Comparison of ENCODE assay signal across 22 cellular contexts in the genomic region with DNA sequence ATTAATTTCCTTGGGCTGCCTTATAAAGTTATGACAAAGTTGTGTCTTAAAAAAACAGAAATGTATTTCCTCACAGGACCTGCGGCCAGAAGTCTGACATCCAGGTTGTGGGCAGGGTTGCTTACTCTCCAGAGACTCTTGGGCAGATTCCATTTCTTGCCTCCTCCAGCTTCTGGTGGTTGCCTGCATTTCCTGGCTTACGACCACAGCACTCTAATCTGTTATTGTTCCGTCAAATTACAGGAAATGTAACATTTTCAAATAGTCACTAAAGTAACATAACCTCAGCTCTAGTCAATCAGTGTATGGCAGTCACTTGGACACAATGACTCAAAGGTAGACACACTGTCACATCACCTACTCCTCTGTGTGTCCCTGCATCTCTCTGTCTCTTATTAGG.
DNase-seq lines count a peak whose midpoint lies in the region; ATAC-seq, FAIRE-seq and TF ChIP-seq lines count a peak whose summit lies in the region.
"Had no signal": no experiment of that assay in that cellular context is flagged by ENCODE, and none has a peak within 500 bp of the region (broad histone marks: within the 10 kb centered on the region; RNA-seq: fewer than 3 reads in every experiment).

No MANE protein-coding gene starts in this region.

- peak; percentile 55; the same call in 1 of the 3 replicates for ATAC-seq in DND-41 (ENCODE audit: insufficient read depth, low read depth)
- no peak for ATAC-seq in upper lobe of right lung
- no peak for ATAC-seq in HG02970 (IDR thresholded peaks at IDR 0.05; ENCODE audit: low FRiP score, unreplicated experiment)
- ATAC-seq: activated CD4-positive, CD25-positive, alpha-beta regulatory T cell treated with anti-CD3 and anti-CD28 coated beads, Interleukin-2, amount 50 U/mL, for 24 hours; gastrocnemius medialis; left ventricle myocardium superior had no signal

- H3K4me3 ChIP-seq in DND-41 (ENCODE audit: low read depth in 1 of 2, low read length in 2 of 2): no peak overlapping the region
- no peak overlapping the region for H3K4me3 ChIP-seq in upper lobe of right lung
- H3K4me3 ChIP-seq: gastrocnemius medialis, tibial artery had no signal

- no peak for TF ChIP-seq CTCF in DND-41 (IDR thresholded peaks at IDR 0.05; ENCODE audit: borderline replicate concordance, extremely low read depth, low read length, poor library complexity, severe bottlenecking)
- TF ChIP-seq CTCF in upper lobe of right lung (IDR thresholded peaks at IDR 0.05): no peak

- no peaks in the 10 kb centered on the region for H3K79me2 ChIP-seq in DND-41 (ENCODE audit: insufficient read depth, low read length)
- H3K79me2 ChIP-seq: parathyroid adenoma had no signal

- H3K36me3 Mint-ChIP-seq in activated naive CD8-positive, alpha-beta T cell: no peaks in the 10 kb centered on the region
- H3K36me3 Mint-ChIP-seq: activated naive CD4-positive, alpha-beta T cell treated with anti-CD3 and anti-CD28 coated beads, Interleukin-2, amount 50 U/mL, for 24 hours; CD14-positive monocyte had no signal

- H4K20me1 ChIP-seq in DND-41 (ENCODE audit: insufficient read depth, low read length): no peaks in the 10 kb centered on the region

- H3K27ac ChIP-seq in DND-41 (ENCODE audit: low read length): no peak overlapping the region
- H3K27ac ChIP-seq in upper lobe of right lung: no peak overlapping the region
- H3K27ac ChIP-seq: gastrocnemius medialis, HL-60, KMS-11, parathyroid adenoma, tibial artery had no signal

- DNase-seq in DND-41: peak; percentile 16
- DNase-seq in HTR-8/SVneo (ENCODE audit: insufficient read length, low spot score): peak; percentile 9
- DNase-seq in glomerular visceral epithelial cell (ENCODE audit: extremely low spot score): peak; percentile 7
- no peak for DNase-seq in DMS79 (lab: John Stamatoyannopoulos, UW)
- DNase-seq in stimulated activated naive CD4-positive, alpha-beta T cell (lab: John Stamatoyannopoulos, UW): no peak
- no peak for DNase-seq in upper lobe of right lung
- DNase-seq: gastrocnemius medialis, left ventricle myocardium superior, NCI-H1694 treated with DMSO at 0.1 percent for 48 hours, NCI-H446 treated with DMSO at 0.1 percent for 48 hours, Right ventricle myocardium superior, tibial artery had no signal

- no peaks in the 10 kb centered on the region for H3K27me3 Mint-ChIP-seq in activated naive CD8-positive, alpha-beta T cell

- peaks cover 9% of the 10 kb centered on the region for H3K27me3 ChIP-seq in DND-41 (ENCODE audit: insufficient read depth, low read length, poor library complexity)
- no peaks in the 10 kb centered on the region for H3K27me3 ChIP-seq in upper lobe of right lung
- H3K27me3 ChIP-seq: gastrocnemius medialis, tibial artery had no signal

- intact Hi-C loops in upper lobe of right lung (cut with DNase I): no loop called here

- no peaks in the 10 kb centered on the region for H3K9me3 Mint-ChIP-seq in activated naive CD8-positive, alpha-beta T cell (ENCODE audit: low read depth)
- H3K9me3 Mint-ChIP-seq: activated naive CD4-positive, alpha-beta T cell treated with anti-CD3 and anti-CD28 coated beads, Interleukin-2, amount 50 U/mL, for 24 hours; T-helper 1 cell treated with Interleukin-12 subunit alpha and Interleukin-12 subunit beta and Interleukin-4 antibody, amounts not matched to agents 30 μg/mL and 1 μg/mL, for 36 hours had no signal

- no peak overlapping the region for H3K9ac ChIP-seq in DND-41 (ENCODE audit: low read depth, low read length)
- H3K9ac ChIP-seq: KMS-11, parathyroid adenoma had no signal

- H2AFZ ChIP-seq in DND-41 (ENCODE audit: low read depth, low read length): no peak overlapping the region
- H2AFZ ChIP-seq: parathyroid adenoma had no signal

- peak; percentile 64 for FAIRE-seq in HTR-8/SVneo (lab: Jason Lieb, UNC)
- FAIRE-seq: endometrium had no signal

- H3K9me3 ChIP-seq in DND-41 (ENCODE audit: insufficient read depth, low read length, severe bottlenecking) (no peaks in the 10 kb centered on the region), upper lobe of right lung (no peaks in the 10 kb centered on the region)
- H3K9me3 ChIP-seq: gastrocnemius medialis, tibial artery had no signal

- H3K4me3 Mint-ChIP-seq in activated naive CD8-positive, alpha-beta T cell: peak overlapping the region; percentile 36
- H3K4me3 Mint-ChIP-seq: activated naive CD4-positive, alpha-beta T cell treated with anti-CD3 and anti-CD28 coated beads, Interleukin-2, amount 50 U/mL, for 24 hours; CD14-positive monocyte; T-helper 1 cell treated with Interleukin-12 subunit alpha and Interleukin-12 subunit beta and Interleukin-4 antibody, amounts not matched to agents 30 μg/mL and 1 μg/mL, for 36 hours had no signal

- H3K4me2 ChIP-seq in DND-41 (ENCODE audit: insufficient read depth, low read length): no peak overlapping the region
- H3K4me2 ChIP-seq: KMS-11 had no signal

- H3K4me1 ChIP-seq in DND-41 (ENCODE audit: insufficient read depth, low read length) (no peaks in the 10 kb centered on the region), upper lobe of right lung (no peaks in the 10 kb centered on the region)
- H3K4me1 ChIP-seq: gastrocnemius medialis, parathyroid adenoma, tibial artery had no signal

- no peaks in the 10 kb centered on the region for H3K36me3 ChIP-seq in DND-41 (ENCODE audit: insufficient read depth, low read length)
- H3K36me3 ChIP-seq in upper lobe of right lung: no peaks in the 10 kb centered on the region
- H3K36me3 ChIP-seq: gastrocnemius medialis, tibial artery had no signal

- H3K27ac Mint-ChIP-seq in activated naive CD8-positive, alpha-beta T cell: peak overlapping the region; percentile 28
- H3K27ac Mint-ChIP-seq: activated naive CD4-positive, alpha-beta T cell treated with anti-CD3 and anti-CD28 coated beads, Interleukin-2, amount 50 U/mL, for 24 hours; CD14-positive monocyte; T-helper 1 cell treated with Interleukin-12 subunit alpha and Interleukin-12 subunit beta and Interleukin-4 antibody, amounts not matched to agents 30 μg/mL and 1 μg/mL, for 36 hours had no signal

- peaks cover 14% of the 10 kb centered on the region for H3K4me1 Mint-ChIP-seq in activated naive CD8-positive, alpha-beta T cell (ENCODE audit: low read depth)
- H3K4me1 Mint-ChIP-seq: activated naive CD4-positive, alpha-beta T cell treated with anti-CD3 and anti-CD28 coated beads, Interleukin-2, amount 50 U/mL, for 24 hours; CD14-positive monocyte had no signal

Comparison
In these comparisons a context has a peak if more than half of its experiments do, and no peak if none do; other contexts are left out.
1. DNase-seq: peak in DND-41 (single experiment), HTR-8/SVneo (single experiment) and glomerular visceral epithelial cell (single experiment); none in DMS79 (single experiment), stimulated activated naive CD4-positive, alpha-beta T cell (0 of 6) and upper lobe of right lung (single experiment).